In genomic region chr6:37168809-37169457, GRCh38 we compare ENCODE assay signal across 1 cellular context.
TF ChIP-seq lines count a peak whose summit lies in the region.

No MANE protein-coding gene starts in this region.

TF ChIP-seq in HepG2, 621 proteins besides CTCF, POLR2A, EP300 and RAD21 (continued from another document and continues in another):
- TF ChIP-seq ZBTB34 (CRISPR knock-in tag; IDR thresholded peaks at IDR 0.05) (no peak), THAP11 (CRISPR knock-in tag; IDR thresholded peaks at IDR 0.05) (no peak), ZFP36L1 (CRISPR knock-in tag; IDR thresholded peaks at IDR 0.05) (no peak), ARHGAP35 (CRISPR knock-in tag; IDR thresholded peaks at IDR 0.05; ENCODE audit: borderline replicate concordance) (no peak), RELA (CRISPR knock-in tag; IDR thresholded peaks at IDR 0.05) (0 out of 2 replicates have a peak, but pooled peaks have one; percentile 55), POLR2AphosphoS5 (IDR thresholded peaks at IDR 0.05; ENCODE audit: low read depth, low read length) (no peak), RORA (CRISPR knock-in tag; IDR thresholded peaks at IDR 0.05) (0 out of 2 replicates have a peak, but pooled peaks have one; percentile 7), STAG1 (CRISPR knock-in tag; IDR thresholded peaks at IDR 0.05) (no peak), TEAD3 (CRISPR knock-in tag; optimal IDR thresholded peaks at IDR 0.05; ENCODE audit: borderline replicate concordance) (no peak), ZNF788 (CRISPR knock-in tag; IDR thresholded peaks at IDR 0.05; ENCODE audit: borderline replicate concordance) (no peak), PLSCR1 (CRISPR knock-in tag; IDR thresholded peaks at IDR 0.05; ENCODE audit: borderline replicate concordance) (no peak), ZNF687 (CRISPR knock-in tag; IDR thresholded peaks at IDR 0.05) (no peak), ZMAT5 (CRISPR knock-in tag; IDR thresholded peaks at IDR 0.05; ENCODE audit: borderline replicate concordance, low read depth) (no peak), SMAD3 (CRISPR knock-in tag; IDR thresholded peaks at IDR 0.05) (0 out of 2 replicates have a peak, but pooled peaks have one; percentile 45), ZNF256 (CRISPR knock-in tag; conservative IDR thresholded peaks at IDR 0.05) (no peak), THAP7 (CRISPR knock-in tag; IDR thresholded peaks at IDR 0.05) (no peak), ZNF160 (CRISPR knock-in tag; IDR thresholded peaks at IDR 0.05) (no peak), ZNF234 (CRISPR knock-in tag; conservative IDR thresholded peaks at IDR 0.05) (no peak), ZSCAN30 (CRISPR knock-in tag; IDR thresholded peaks at IDR 0.05) (no peak), MAFK (conservative IDR thresholded peaks at IDR 0.05 in 1 of 2, IDR thresholded peaks at IDR 0.05 in 1 of 2; ENCODE audit: low read length in 2 of 2) (peak in 1 of 2 experiments; percentile 1; a peak in 1 of 4 replicates), TEAD2 (CRISPR knock-in tag; IDR thresholded peaks at IDR 0.05) (no peak), MIER2 (CRISPR knock-in tag; IDR thresholded peaks at IDR 0.05) (0 out of 2 replicates have a peak, but pooled peaks have one; percentile 16), PAF1 (CRISPR knock-in tag; IDR thresholded peaks at IDR 0.05) (peak; percentile 63; the same call in 1 of the 2 replicates), CHCHD3 (CRISPR knock-in tag; IDR thresholded peaks at IDR 0.05) (0 out of 2 replicates have a peak, but pooled peaks have one; percentile 36), RFXANK (CRISPR knock-in tag; IDR thresholded peaks at IDR 0.05) (no peak), TCF7L2 (IDR thresholded peaks at IDR 0.05; ENCODE audit: low read depth, low read length) (no peak), ZNF510 (CRISPR knock-in tag; IDR thresholded peaks at IDR 0.05; ENCODE audit: low read depth) (no peak), GATA4 (IDR thresholded peaks at IDR 0.05; ENCODE audit: borderline replicate concordance, low read depth) (no peak), THAP9 (CRISPR knock-in tag; IDR thresholded peaks at IDR 0.05; ENCODE audit: borderline replicate concordance) (no peak), ZBTB4 (CRISPR knock-in tag; IDR thresholded peaks at IDR 0.05; ENCODE audit: borderline replicate concordance) (no peak), HMG20B (CRISPR knock-in tag; conservative IDR thresholded peaks at IDR 0.05) (no peak), CBX1 (IDR thresholded peaks at IDR 0.05; ENCODE audit: low read depth) (no peak), YEATS2 (CRISPR knock-in tag; IDR thresholded peaks at IDR 0.05; ENCODE audit: borderline replicate concordance) (no peak), MXI1 (IDR thresholded peaks at IDR 0.05; ENCODE audit: borderline replicate concordance, low read depth, low read length) (no peak; the same call in 2 of the 3 replicates), ZNF432 (CRISPR knock-in tag; IDR thresholded peaks at IDR 0.05; ENCODE audit: borderline replicate concordance) (no peak), PCBP1 (IDR thresholded peaks at IDR 0.05; ENCODE audit: borderline replicate concordance, low read depth, low read length) (no peak), ATM (IDR thresholded peaks at IDR 0.05; ENCODE audit: borderline replicate concordance) (no peak), ZNF674 (CRISPR knock-in tag; IDR thresholded peaks at IDR 0.05; ENCODE audit: low read depth) (no peak), BCL3 (CRISPR knock-in tag; IDR thresholded peaks at IDR 0.05) (0 out of 2 replicates have a peak, but pooled peaks have one; percentile 2), TGIF2 (CRISPR knock-in tag; IDR thresholded peaks at IDR 0.05) (no peak), ZNF552 (CRISPR knock-in tag; IDR thresholded peaks at IDR 0.05; ENCODE audit: borderline replicate concordance) (no peak), ZNF615 (CRISPR knock-in tag; IDR thresholded peaks at IDR 0.05; ENCODE audit: borderline replicate concordance) (no peak), CHD4 (IDR thresholded peaks at IDR 0.05; ENCODE audit: borderline replicate concordance, low read length) (0 out of 2 replicates have a peak, but pooled peaks have one; percentile 63), HNF1A (IDR thresholded peaks at IDR 0.05; ENCODE audit: low read depth) (no peak), HNF1A (CRISPR knock-in tag; IDR thresholded peaks at IDR 0.05; ENCODE audit: borderline replicate concordance) (no peak)
